Comparison of ENCODE assay signal across 1 cellular context in the genomic region with DNA sequence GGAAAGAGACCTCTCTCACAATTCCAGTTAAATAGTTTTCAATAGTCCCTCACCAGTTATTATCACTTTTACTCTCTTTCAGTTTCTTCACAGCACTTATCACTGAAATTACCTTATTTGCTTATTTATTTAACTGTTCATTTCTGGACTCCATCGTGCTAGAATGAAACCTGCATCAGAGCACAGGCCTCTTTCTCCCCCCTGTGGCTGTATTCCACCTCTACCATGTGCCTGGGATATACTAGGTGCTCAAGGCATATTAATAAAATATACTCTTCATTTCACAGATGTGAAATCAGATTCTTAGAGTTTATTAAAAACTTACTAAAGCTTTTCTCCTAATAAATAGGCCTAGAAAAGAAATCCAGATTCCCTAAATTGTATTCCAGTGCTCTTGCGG.
TF ChIP-seq lines count a peak whose summit lies in the region.

No MANE protein-coding gene starts in this region.

TF ChIP-seq in HepG2, 621 proteins besides CTCF, POLR2A, EP300 and RAD21 (continued from another document):
- TF ChIP-seq, protein P1, sequence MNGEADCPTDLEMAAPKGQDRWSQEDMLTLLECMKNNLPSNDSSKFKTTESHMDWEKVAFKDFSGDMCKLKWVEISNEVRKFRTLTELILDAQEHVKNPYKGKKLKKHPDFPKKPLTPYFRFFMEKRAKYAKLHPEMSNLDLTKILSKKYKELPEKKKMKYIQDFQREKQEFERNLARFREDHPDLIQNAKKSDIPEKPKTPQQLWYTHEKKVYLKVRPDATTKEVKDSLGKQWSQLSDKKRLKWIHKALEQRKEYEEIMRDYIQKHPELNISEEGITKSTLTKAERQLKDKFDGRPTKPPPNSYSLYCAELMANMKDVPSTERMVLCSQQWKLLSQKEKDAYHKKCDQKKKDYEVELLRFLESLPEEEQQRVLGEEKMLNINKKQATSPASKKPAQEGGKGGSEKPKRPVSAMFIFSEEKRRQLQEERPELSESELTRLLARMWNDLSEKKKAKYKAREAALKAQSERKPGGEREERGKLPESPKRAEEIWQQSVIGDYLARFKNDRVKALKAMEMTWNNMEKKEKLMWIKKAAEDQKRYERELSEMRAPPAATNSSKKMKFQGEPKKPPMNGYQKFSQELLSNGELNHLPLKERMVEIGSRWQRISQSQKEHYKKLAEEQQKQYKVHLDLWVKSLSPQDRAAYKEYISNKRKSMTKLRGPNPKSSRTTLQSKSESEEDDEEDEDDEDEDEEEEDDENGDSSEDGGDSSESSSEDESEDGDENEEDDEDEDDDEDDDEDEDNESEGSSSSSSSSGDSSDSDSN (CRISPR knock-in tag; IDR thresholded peaks at IDR 0.05): no peak
- no peak for TF ChIP-seq REL (CRISPR knock-in tag; conservative IDR thresholded peaks at IDR 0.05)
- no peak for TF ChIP-seq ZNF230 (CRISPR knock-in tag; IDR thresholded peaks at IDR 0.05)
